2 cellular contexts compared by ENCODE assay signal in the genomic region with DNA sequence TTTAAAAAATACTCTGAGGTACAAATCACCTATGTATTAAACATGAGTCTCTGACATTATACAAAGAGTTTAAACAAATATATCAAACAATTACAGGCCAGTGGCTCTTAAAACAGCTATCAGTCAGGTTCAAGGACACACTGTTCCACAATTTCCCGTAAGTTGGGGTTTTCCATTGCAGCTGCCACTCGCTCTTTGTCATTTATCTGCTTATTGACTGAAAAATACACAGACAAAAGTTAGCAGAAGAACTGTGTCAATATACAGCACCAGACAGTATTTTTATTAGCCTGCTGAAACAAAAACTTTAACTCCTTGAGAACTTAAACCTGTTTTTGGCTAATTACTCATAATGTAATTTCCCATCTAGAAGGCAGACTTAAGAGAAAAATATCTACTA.
TF ChIP-seq lines count a peak whose summit lies in the region.

No MANE protein-coding gene starts in this region.

TF ChIP-seq in IMR-90, 13 proteins besides CTCF, POLR2A, EP300 and RAD21:
- no peak for TF ChIP-seq CHD1 (IDR thresholded peaks at IDR 0.05; ENCODE audit: low read depth, low read length)
- TF ChIP-seq, protein P1, sequence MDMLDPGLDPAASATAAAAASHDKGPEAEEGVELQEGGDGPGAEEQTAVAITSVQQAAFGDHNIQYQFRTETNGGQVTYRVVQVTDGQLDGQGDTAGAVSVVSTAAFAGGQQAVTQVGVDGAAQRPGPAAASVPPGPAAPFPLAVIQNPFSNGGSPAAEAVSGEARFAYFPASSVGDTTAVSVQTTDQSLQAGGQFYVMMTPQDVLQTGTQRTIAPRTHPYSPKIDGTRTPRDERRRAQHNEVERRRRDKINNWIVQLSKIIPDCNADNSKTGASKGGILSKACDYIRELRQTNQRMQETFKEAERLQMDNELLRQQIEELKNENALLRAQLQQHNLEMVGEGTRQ (IDR thresholded peaks at IDR 0.05; ENCODE audit: low read depth, low read length), result no peak
- no peak for TF ChIP-seq FOS (IDR thresholded peaks at IDR 0.05; ENCODE audit: low read depth, low read length)

TF ChIP-seq in GM23338, 12 proteins besides CTCF, POLR2A, EP300 and RAD21:
- no peak for TF ChIP-seq ZNF462 (CRISPR knock-in tag; IDR thresholded peaks at IDR 0.05)
- TF ChIP-seq POLR2AphosphoS5 (IDR thresholded peaks at IDR 0.05; ENCODE audit: low read depth), result no peak
- TF ChIP-seq EZH2phosphoT487 (IDR thresholded peaks at IDR 0.05; ENCODE audit: unreplicated experiment), result no peak
- TF ChIP-seq, protein P2, sequence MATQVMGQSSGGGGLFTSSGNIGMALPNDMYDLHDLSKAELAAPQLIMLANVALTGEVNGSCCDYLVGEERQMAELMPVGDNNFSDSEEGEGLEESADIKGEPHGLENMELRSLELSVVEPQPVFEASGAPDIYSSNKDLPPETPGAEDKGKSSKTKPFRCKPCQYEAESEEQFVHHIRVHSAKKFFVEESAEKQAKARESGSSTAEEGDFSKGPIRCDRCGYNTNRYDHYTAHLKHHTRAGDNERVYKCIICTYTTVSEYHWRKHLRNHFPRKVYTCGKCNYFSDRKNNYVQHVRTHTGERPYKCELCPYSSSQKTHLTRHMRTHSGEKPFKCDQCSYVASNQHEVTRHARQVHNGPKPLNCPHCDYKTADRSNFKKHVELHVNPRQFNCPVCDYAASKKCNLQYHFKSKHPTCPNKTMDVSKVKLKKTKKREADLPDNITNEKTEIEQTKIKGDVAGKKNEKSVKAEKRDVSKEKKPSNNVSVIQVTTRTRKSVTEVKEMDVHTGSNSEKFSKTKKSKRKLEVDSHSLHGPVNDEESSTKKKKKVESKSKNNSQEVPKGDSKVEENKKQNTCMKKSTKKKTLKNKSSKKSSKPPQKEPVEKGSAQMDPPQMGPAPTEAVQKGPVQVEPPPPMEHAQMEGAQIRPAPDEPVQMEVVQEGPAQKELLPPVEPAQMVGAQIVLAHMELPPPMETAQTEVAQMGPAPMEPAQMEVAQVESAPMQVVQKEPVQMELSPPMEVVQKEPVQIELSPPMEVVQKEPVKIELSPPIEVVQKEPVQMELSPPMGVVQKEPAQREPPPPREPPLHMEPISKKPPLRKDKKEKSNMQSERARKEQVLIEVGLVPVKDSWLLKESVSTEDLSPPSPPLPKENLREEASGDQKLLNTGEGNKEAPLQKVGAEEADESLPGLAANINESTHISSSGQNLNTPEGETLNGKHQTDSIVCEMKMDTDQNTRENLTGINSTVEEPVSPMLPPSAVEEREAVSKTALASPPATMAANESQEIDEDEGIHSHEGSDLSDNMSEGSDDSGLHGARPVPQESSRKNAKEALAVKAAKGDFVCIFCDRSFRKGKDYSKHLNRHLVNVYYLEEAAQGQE (IDR thresholded peaks at IDR 0.05; ENCODE audit: unreplicated experiment), result no peak
- TF ChIP-seq, protein P3, sequence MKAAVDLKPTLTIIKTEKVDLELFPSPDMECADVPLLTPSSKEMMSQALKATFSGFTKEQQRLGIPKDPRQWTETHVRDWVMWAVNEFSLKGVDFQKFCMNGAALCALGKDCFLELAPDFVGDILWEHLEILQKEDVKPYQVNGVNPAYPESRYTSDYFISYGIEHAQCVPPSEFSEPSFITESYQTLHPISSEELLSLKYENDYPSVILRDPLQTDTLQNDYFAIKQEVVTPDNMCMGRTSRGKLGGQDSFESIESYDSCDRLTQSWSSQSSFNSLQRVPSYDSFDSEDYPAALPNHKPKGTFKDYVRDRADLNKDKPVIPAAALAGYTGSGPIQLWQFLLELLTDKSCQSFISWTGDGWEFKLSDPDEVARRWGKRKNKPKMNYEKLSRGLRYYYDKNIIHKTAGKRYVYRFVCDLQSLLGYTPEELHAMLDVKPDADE (IDR thresholded peaks at IDR 0.05), result no peak
- no peak for TF ChIP-seq JUNB (IDR thresholded peaks at IDR 0.05; ENCODE audit: unreplicated experiment)
- TF ChIP-seq CREB1 (CRISPR knock-in tag; IDR thresholded peaks at IDR 0.05; ENCODE audit: low read depth), result no peak
- TF ChIP-seq STAT1 (IDR thresholded peaks at IDR 0.05; ENCODE audit: unreplicated experiment), result no peak
- no peak for TF ChIP-seq ZNF331 (CRISPR knock-in tag; IDR thresholded peaks at IDR 0.05; ENCODE audit: low read depth)
- TF ChIP-seq NANOG (IDR thresholded peaks at IDR 0.05; ENCODE audit: borderline replicate concordance), result no peak
- TF ChIP-seq EZH2 (IDR thresholded peaks at IDR 0.05; ENCODE audit: low read depth, unreplicated experiment), result no peak
- no peak for TF ChIP-seq ZNF114 (CRISPR knock-in tag; IDR thresholded peaks at IDR 0.05)
